ENCODE assay signal across 19 cellular contexts in genomic region chr9:31136524-31136923, GRCh38.
"Had no signal": no experiment of that assay in that cellular context is flagged by ENCODE, and none has a peak within 500 bp of the region (broad histone marks: within the 10 kb centered on the region; RNA-seq: fewer than 3 reads in every experiment).

No MANE protein-coding gene starts in this region.

- H3K4me1 ChIP-seq: ascending aorta, heart left ventricle, right lobe of liver had no signal

- H3K27me3 Mint-ChIP-seq: activated naive CD4-positive, alpha-beta T cell treated with anti-CD3 and anti-CD28 coated beads, Interleukin-2, amount 50 U/mL, for 24 hours; progenitor cell of endocrine pancreas; stimulated activated naive CD8-positive, alpha-beta T cell treated with anti-CD3 and anti-CD28 coated beads, Interleukin-15, Interleukin-2, amounts not matched to agents 100 ng/mL and 50 ng/mL, for 24 hours; T-cell had no signal

- H3K9me3 ChIP-seq: ascending aorta, heart left ventricle, left lung, right lobe of liver, thoracic aorta had no signal

- H3K36me3 ChIP-seq: ascending aorta, brain microvascular endothelial cell, heart left ventricle, left lung, right lobe of liver, thoracic aorta had no signal

- H3K36me3 Mint-ChIP-seq: activated naive CD4-positive, alpha-beta T cell treated with anti-CD3 and anti-CD28 coated beads, Interleukin-2, amount 50 U/mL, for 24 hours; T-cell had no signal

- H3K4me1 Mint-ChIP-seq: nephron had no signal

- DNase-seq: activated CD4-positive, alpha-beta T cell treated with anti-CD3 and anti-CD28 coated beads for 4 hours; activated CD4-positive, alpha-beta T cell treated with anti-CD3 and anti-CD28 coated beads, Interleukin-2, amount 50 U/mL, for 4 hours; central memory CD4-positive, alpha-beta T cell; heart left ventricle; left lung; right lobe of liver; stimulated activated CD4-positive, alpha-beta T cell treated with anti-CD3 and anti-CD28 coated beads, Interleukin-12 subunit alpha, Interleukin-12 subunit beta, amount 100 ng/mL, for 4 hours; stimulated activated CD4-positive, alpha-beta T cell treated with anti-CD3 and anti-CD28 coated beads, Interleukin-4, amount 100 ng/mL, for 1 hour; T-cell had no signal

- H3K27me3 ChIP-seq: ascending aorta, brain microvascular endothelial cell, left lung, right lobe of liver had no signal

- ATAC-seq: esophagus mucosa, T-cell had no signal

- H3K27ac Mint-ChIP-seq: activated naive CD4-positive, alpha-beta T cell treated with anti-CD3 and anti-CD28 coated beads, Interleukin-2, amount 50 U/mL, for 24 hours; nephron; progenitor cell of endocrine pancreas; stimulated activated naive CD8-positive, alpha-beta T cell treated with anti-CD3 and anti-CD28 coated beads, Interleukin-15, Interleukin-2, amounts not matched to agents 100 ng/mL and 50 ng/mL, for 24 hours; T-cell had no signal

- H3K4me3 ChIP-seq: ascending aorta, heart left ventricle, left lung, lung, right lobe of liver, thoracic aorta had no signal

- H3K9me3 Mint-ChIP-seq: activated naive CD4-positive, alpha-beta T cell treated with anti-CD3 and anti-CD28 coated beads, Interleukin-2, amount 50 U/mL, for 24 hours; stimulated activated naive CD8-positive, alpha-beta T cell treated with anti-CD3 and anti-CD28 coated beads, Interleukin-15, Interleukin-2, amounts not matched to agents 100 ng/mL and 50 ng/mL, for 24 hours; T-cell had no signal

- H3K4me3 Mint-ChIP-seq: activated naive CD4-positive, alpha-beta T cell treated with anti-CD3 and anti-CD28 coated beads, Interleukin-2, amount 50 U/mL, for 24 hours; nephron; stimulated activated naive CD8-positive, alpha-beta T cell treated with anti-CD3 and anti-CD28 coated beads, Interleukin-15, Interleukin-2, amounts not matched to agents 100 ng/mL and 50 ng/mL, for 24 hours; T-cell had no signal

- H3K27ac ChIP-seq: ascending aorta, brain microvascular endothelial cell, heart left ventricle, thoracic aorta, VCaP had no signal
